In the genomic region with DNA sequence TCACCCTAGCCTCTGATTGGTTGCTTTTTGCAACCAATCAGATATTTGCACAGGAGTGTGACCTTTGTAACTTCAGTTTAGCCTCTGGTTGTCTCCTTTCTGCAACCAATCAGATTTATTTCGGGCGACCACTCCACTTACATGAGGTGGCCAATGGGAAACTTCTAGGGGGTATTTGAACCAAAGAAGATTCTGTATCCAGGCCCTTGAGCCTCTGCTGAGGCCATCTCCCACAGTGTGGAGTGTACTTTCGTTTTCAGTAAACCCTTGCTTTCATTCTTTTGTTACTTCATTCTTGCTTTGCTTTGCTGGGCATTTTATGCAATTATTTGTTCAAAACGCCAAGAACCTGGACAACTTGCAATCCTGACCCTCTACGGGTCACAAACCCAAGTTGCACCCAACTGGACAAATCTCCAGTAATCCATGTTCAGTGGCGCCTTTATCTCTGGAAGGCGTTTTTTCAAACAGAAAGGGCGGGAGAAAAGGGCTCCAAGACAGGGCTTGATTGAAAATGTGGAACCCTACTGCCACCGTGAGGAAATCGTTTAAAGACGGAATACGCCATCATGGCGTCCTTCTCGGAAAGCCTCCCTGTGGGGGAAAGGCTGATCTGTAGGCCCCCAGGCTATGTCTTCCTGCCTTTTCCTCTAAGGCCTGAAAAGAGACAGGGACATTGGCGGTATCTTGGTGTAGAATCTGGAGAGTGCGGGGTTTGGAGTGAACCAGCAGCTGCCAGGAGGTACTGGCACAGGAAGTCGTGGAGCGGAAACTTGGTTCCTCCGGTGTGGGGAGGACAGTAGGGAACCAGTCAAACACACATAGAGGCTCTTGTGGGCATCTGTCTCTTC, we compare ENCODE assay signal across 1 cellular context.
TF ChIP-seq lines count a peak whose summit lies in the region.

No MANE protein-coding gene starts in this region.

TF ChIP-seq in SK-N-SH treated with all-trans-retinoic acid at 6 μM for 48 hours, 23 proteins besides CTCF, POLR2A, EP300 and RAD21 (continued from another document):
- TF ChIP-seq, protein P1, sequence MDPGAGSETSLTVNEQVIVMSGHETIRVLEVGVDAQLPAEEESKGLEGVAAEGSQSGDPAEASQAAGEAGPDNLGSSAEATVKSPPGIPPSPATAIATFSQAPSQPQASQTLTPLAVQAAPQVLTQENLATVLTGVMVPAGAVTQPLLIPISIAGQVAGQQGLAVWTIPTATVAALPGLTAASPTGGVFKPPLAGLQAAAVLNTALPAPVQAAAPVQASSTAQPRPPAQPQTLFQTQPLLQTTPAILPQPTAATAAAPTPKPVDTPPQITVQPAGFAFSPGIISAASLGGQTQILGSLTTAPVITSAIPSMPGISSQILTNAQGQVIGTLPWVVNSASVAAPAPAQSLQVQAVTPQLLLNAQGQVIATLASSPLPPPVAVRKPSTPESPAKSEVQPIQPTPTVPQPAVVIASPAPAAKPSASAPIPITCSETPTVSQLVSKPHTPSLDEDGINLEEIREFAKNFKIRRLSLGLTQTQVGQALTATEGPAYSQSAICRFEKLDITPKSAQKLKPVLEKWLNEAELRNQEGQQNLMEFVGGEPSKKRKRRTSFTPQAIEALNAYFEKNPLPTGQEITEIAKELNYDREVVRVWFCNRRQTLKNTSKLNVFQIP (CRISPR knock-in tag; IDR thresholded peaks at IDR 0.05; ENCODE audit: borderline replicate concordance, low read depth), result no peak
- TF ChIP-seq ZC3H10 (CRISPR knock-in tag; IDR thresholded peaks at IDR 0.05), result no peak
- no peak for TF ChIP-seq OSR1 (CRISPR knock-in tag; IDR thresholded peaks at IDR 0.05)
- TF ChIP-seq ISL1 (CRISPR knock-in tag; IDR thresholded peaks at IDR 0.05), result no peak
- no peak for TF ChIP-seq BACH2 (CRISPR knock-in tag; IDR thresholded peaks at IDR 0.05; ENCODE audit: borderline replicate concordance)
- TF ChIP-seq PPARA (CRISPR knock-in tag; IDR thresholded peaks at IDR 0.05; ENCODE audit: borderline replicate concordance), result no peak
- TF ChIP-seq ZNF70 (CRISPR knock-in tag; IDR thresholded peaks at IDR 0.05), result no peak
- TF ChIP-seq ZFP30 (CRISPR knock-in tag; IDR thresholded peaks at IDR 0.05), result no peak
- no peak for TF ChIP-seq ZNF565 (CRISPR knock-in tag; conservative IDR thresholded peaks at IDR 0.05; ENCODE audit: low read depth)
- TF ChIP-seq GLIS3 (CRISPR knock-in tag; IDR thresholded peaks at IDR 0.05), result no peak
- TF ChIP-seq TCF4 (CRISPR knock-in tag; IDR thresholded peaks at IDR 0.05; ENCODE audit: borderline replicate concordance), result no peak
- TF ChIP-seq TOX (CRISPR knock-in tag; IDR thresholded peaks at IDR 0.05; ENCODE audit: borderline replicate concordance), result no peak
- TF ChIP-seq RARB (CRISPR knock-in tag; IDR thresholded peaks at IDR 0.05), result no peak
TF ChIP-seq in SK-N-SH treated with all-trans-retinoic acid at 6 μM for 48 hours: peak in this region for 0.
